ENCODE assay signal across 21 cellular contexts in genomic region chr15:31051646-31052045, GRCh38. TPM values are rescaled to one million over a fixed set of nuclear protein-coding genes. Genes with fewer than 3 reads are reported as not detected.
"Had no signal": no experiment of that assay in that cellular context is flagged by ENCODE, and none has a peak within 500 bp of the region (broad histone marks: within the 10 kb centered on the region; RNA-seq: fewer than 3 reads in every experiment).

No MANE protein-coding gene starts in this region.

- H3K27ac Mint-ChIP-seq: activated T-helper 1 cell treated with anti-CD3 and anti-CD28 coated beads, Interleukin-12 subunit alpha, Interleukin-12 subunit beta, Interleukin-2, Interleukin-4 antibody, amounts not matched to agents 30 ng/mL and 10 ng/mL and 1 ng/mL, durations not matched to agents 14 hours and 24 hours and 36 hours; nephron had no signal

- H3K4me3 ChIP-seq: adrenal gland, coronary artery, heart right ventricle, sigmoid colon had no signal

- DNase-seq: activated CD4-positive, alpha-beta T cell treated with anti-CD3 and anti-CD28 coated beads for 4 hours; activated naive CD4-positive, alpha-beta T cell treated with Interleukin-2 at 50 U/mL for 16 hours; adrenal gland; central memory CD4-positive, alpha-beta T cell; effector CD4-positive, alpha-beta T cell; heart right ventricle; islet precursor cell; sigmoid colon; stimulated activated CD4-positive, alpha-beta T cell treated with anti-CD3 and anti-CD28 coated beads, Interleukin-2, amount 100 ng/mL, for 24 hours; stimulated activated naive CD4-positive, alpha-beta T cell treated with Interleukin-2 at 50 U/mL for 16 hours; T-helper 9 cell; WERI-Rb-1 had no signal

- H3K9me3 Mint-ChIP-seq: activated T-helper 1 cell treated with anti-CD3 and anti-CD28 coated beads, Interleukin-12 subunit alpha, Interleukin-12 subunit beta, Interleukin-2, Interleukin-4 antibody, amounts not matched to agents 30 ng/mL and 10 ng/mL and 1 ng/mL, durations not matched to agents 14 hours and 24 hours and 36 hours had no signal

- H3K27me3 ChIP-seq: adrenal gland, heart right ventricle, sigmoid colon had no signal

- ATAC-seq: heart right ventricle had no signal

- H3K9me3 ChIP-seq: adrenal gland, sigmoid colon had no signal

- H3K36me3 ChIP-seq: adrenal gland, heart right ventricle, sigmoid colon, WERI-Rb-1 had no signal

- H3K4me3 Mint-ChIP-seq: activated T-helper 1 cell treated with anti-CD3 and anti-CD28 coated beads, Interleukin-12 subunit alpha, Interleukin-12 subunit beta, Interleukin-2, Interleukin-4 antibody, amounts not matched to agents 30 ng/mL and 10 ng/mL and 1 ng/mL, durations not matched to agents 14 hours and 24 hours and 36 hours; nephron had no signal

- H3K4me1 ChIP-seq: adrenal gland, sigmoid colon had no signal

RNA-seq across cellular contexts. Expression of gene TRPM1, which starts 49.9 kb away (rescaled TPM):
- total RNA-seq: activated T-helper 1 cell treated with anti-CD3 and anti-CD28 coated beads, Interleukin-12 subunit alpha, Interleukin-12 subunit beta, Interleukin-2, Interleukin-4 antibody, amounts not matched to agents 30 ng/mL and 10 ng/mL and 1 ng/mL, durations not matched to agents 14 hours and 24 hours and 36 hours; adrenal gland; endothelial cell of umbilical vein; frontal cortex; heart right ventricle; mucosa of gallbladder; osteocyte; sigmoid colon; temporal lobe; urinary bladder had no signal
- polyA plus RNA-seq: urinary bladder had no signal
